Comparison of ENCODE assay signal across 9 cellular contexts in genomic region chr12:108690191-108690518, GRCh38. TPM values are rescaled to one million over a fixed set of nuclear protein-coding genes. Genes with fewer than 3 reads are reported as not detected.
DNase-seq lines count a peak whose midpoint lies in the region; ATAC-seq and TF ChIP-seq lines count a peak whose summit lies in the region.
"Had no signal": no experiment of that assay in that cellular context is flagged by ENCODE, and none has a peak within 500 bp of the region (broad histone marks: within the 10 kb centered on the region; RNA-seq: fewer than 3 reads in every experiment).

No MANE protein-coding gene starts in this region.

- H3K4me1 Mint-ChIP-seq in naive B cell, result peaks cover 35 to 54% (median 37%) of the 10 kb centered on the region in 3 donors

- intact Hi-C loops in left ventricle myocardium inferior (cut with micrococcal nuclease) (loop anchor here (5.0 kb wide), 1 partner anchor 37 kb away; no protein-coding TSS in a partner anchor), Right ventricle myocardium superior (cut with DNase I) (loop anchor here (5.0 kb wide), 1 partner anchor 37 kb away; no protein-coding TSS in a partner anchor), left colon (cut with DNase I, micrococcal nuclease) (no loop called here)

- H3K4me3 ChIP-seq in left ventricle myocardium inferior (peak overlapping the region; percentile 50), brain microvascular endothelial cell (ENCODE audit: low read depth, low read length) (no peak overlapping the region)

- H3K36me3 ChIP-seq in left ventricle myocardium inferior, result no peaks in the 10 kb centered on the region
- H3K36me3 ChIP-seq in brain microvascular endothelial cell (replicated peaks), result peaks cover 7% of the 10 kb centered on the region

- no peak for ATAC-seq in Right ventricle myocardium superior (ENCODE audit: poor library complexity)
- peak in 1 of 2 donors; percentile 7 for ATAC-seq in naive B cell (ENCODE audit: low read depth in 2 of 2)
- ATAC-seq in left colon, result no peak
- no peak for ATAC-seq in HG03520 (IDR thresholded peaks at IDR 0.05; ENCODE audit: unreplicated experiment)

- H3K27ac ChIP-seq in left ventricle myocardium inferior (replicated peaks) (peak overlapping the region; percentile 96), brain microvascular endothelial cell (peak overlapping the region; percentile 98)

- H3K27me3 ChIP-seq in left ventricle myocardium inferior (ENCODE audit: low read depth) (no peaks in the 10 kb centered on the region), brain microvascular endothelial cell (replicated peaks) (no peaks in the 10 kb centered on the region)

- peak overlapping the region; percentile 37 to 87 (median 68) for H3K4me3 Mint-ChIP-seq in naive B cell

- no peaks in the 10 kb centered on the region for H3K27me3 Mint-ChIP-seq in naive B cell

- peaks cover 0 to under 1% of the 10 kb centered on the region in 2 donors for H3K36me3 Mint-ChIP-seq in naive B cell

- H3K9me3 Mint-ChIP-seq in naive B cell, result no peaks in the 10 kb centered on the region

- in situ Hi-C loops in brain microvascular endothelial cell (cut with HindIII; ENCODE audit: low pct_ligation_motif_present, low sequenced_read_pairs), result no loop called here

- peak overlapping the region; percentile 21 to 92 (median 72) for H3K27ac Mint-ChIP-seq in naive B cell

- H3K4me1 ChIP-seq in left ventricle myocardium inferior, result peaks cover 89% of the 10 kb centered on the region

- DNase-seq in left ventricle myocardium inferior, result no peak
- no peak for DNase-seq in Right ventricle myocardium superior
- no peak for DNase-seq in brain microvascular endothelial cell
- no peak for DNase-seq in naive B cell
- no peak for DNase-seq in left colon
- DNase-seq in Kasumi-1 (lab: John Stamatoyannopoulos, UW), result no peak
- no peak for DNase-seq in NCI-H187 treated with DMSO at 0.1 percent for 48 hours (lab: John Stamatoyannopoulos, UW)
- DNase-seq: islet precursor cell had no signal

- TF ChIP-seq CTCF in left ventricle myocardium inferior (IDR thresholded peaks at IDR 0.05; ENCODE audit: borderline replicate concordance) (no peak), brain microvascular endothelial cell (IDR thresholded peaks at IDR 0.05; ENCODE audit: low read depth, low read length, missing control alignments) (no peak)

- no peaks in the 10 kb centered on the region for H3K9me3 ChIP-seq in left ventricle myocardium inferior (replicated peaks)

RNA-seq across cellular contexts. Expression of gene CORO1C, which starts 41.2 kb away (rescaled TPM):
- total RNA-seq in left ventricle myocardium inferior (59.6 TPM), Right ventricle myocardium superior (69.1 TPM), left colon (100 to 1,000 TPM in 1 of 2 donors, 10 to 100 TPM in 1; 85.6 to 128 TPM)
- 10 to 100 TPM; 71.0 to 84.7 (median 73.4) TPM for polyA plus RNA-seq in naive B cell (ENCODE audit: low read depth in 6 of 6)

RNA-seq across cellular contexts. Expression of gene SELPLG, which starts 56.5 kb away (rescaled TPM):
- total RNA-seq in left ventricle myocardium inferior (3.4 TPM), Right ventricle myocardium superior (4.2 TPM), left colon (1 to 10 TPM; 1.3 to 5.1 TPM)
- 10 to 100 TPM; 28.4 to 56.4 (median 36.0) TPM for polyA plus RNA-seq in naive B cell (ENCODE audit: low read depth in 6 of 6)

Comparison
In these comparisons a context has a peak if more than half of its experiments do, and no peak if none do; other contexts are left out.
1. intact Hi-C loops: an anchor here in left ventricle myocardium inferior (5.0 kb wide) and Right ventricle myocardium superior (5.0 kb wide); none called in left colon.